25 cellular contexts compared by ENCODE assay signal in genomic region chr12:108704527-108704926, GRCh38. TPM values are rescaled to one million over a fixed set of nuclear protein-coding genes. Genes with fewer than 3 reads are reported as not detected.
A peak's percentile ranks its signal among the peaks of the same experiment; 100 is the strongest.
DNase-seq lines count a peak whose midpoint lies in the region; ATAC-seq, FAIRE-seq and TF ChIP-seq lines count a peak whose summit lies in the region.
"Had no signal": no experiment of that assay in that cellular context is flagged by ENCODE, and none has a peak within 500 bp of the region (broad histone marks: within the 10 kb centered on the region; RNA-seq: fewer than 3 reads in every experiment).

No MANE protein-coding gene starts in this region.

- H3K4me1 ChIP-seq in pancreas: peaks cover 0 to 4% (median 0%) of the 10 kb centered on the region in 3 donors

- no peaks in the 10 kb centered on the region for H3K27me3 ChIP-seq in pancreas

- no peaks in the 10 kb centered on the region for H3K36me3 ChIP-seq in pancreas

- POLR2A ChIA-PET in RWPE1 (lab: Yijun Ruan, JAX; ENCODE audit: low non-redundant PET): no interaction called here

- intact Hi-C loops in left colon (cut with DNase I, micrococcal nuclease): no loop called here
- intact Hi-C loops in pancreas (cut with DNase I): no loop called here

- no peaks in the 10 kb centered on the region for H3K9me3 ChIP-seq in pancreas

- H3K27ac ChIP-seq in RWPE1: peak overlapping the region; percentile 73
- no peak overlapping the region for H3K27ac ChIP-seq in pancreas
- H3K27ac ChIP-seq: C4-2B, SK-N-MC had no signal

- DNase-seq in COLO668 (lab: John Stamatoyannopoulos, UW; ENCODE audit: unreplicated experiment) (peak; percentile 16), RWPE1 (ENCODE audit: low spot score) (no peak), left colon (no peak), pancreas (peak in 1 of 6 donors; percentile 16), GM13976 (ENCODE audit: low spot score) (no peak), NCI-H524 (lab: John Stamatoyannopoulos, UW) (no peak)
- DNase-seq in stimulated activated CD4-positive, alpha-beta T cell treated with anti-CD3 and anti-CD28 coated beads, Interleukin-15, amount 100 ng/mL, for 24 hours: no peak
- DNase-seq: activated CD4-positive, alpha-beta T cell treated with anti-CD3 and anti-CD28 coated beads, Interleukin-2, amount 10 ng/mL, durations not matched to agents 24 days and 14 days; activated naive CD4-positive, alpha-beta T cell; activated T-cell treated with anti-CD3 and anti-CD28 coated beads, Interleukin-2, amount 50 U/mL, for 48 hours; effector memory CD8-positive, alpha-beta T cell; foreskin melanocyte; hypothalamus; NCI-H1105; NCI-H526; stimulated activated CD4-positive, alpha-beta T cell treated with anti-CD3 and anti-CD28 coated beads, Interleukin-2, amount 100 ng/mL, for 48 hours; T-helper 17 cell had no signal

- TF ChIP-seq CTCF in RWPE1 (conservative IDR thresholded peaks at IDR 0.05; ENCODE audit: low read depth) (no peak), pancreas (IDR thresholded peaks at IDR 0.05) (no peak), GM13976 (IDR thresholded peaks at IDR 0.05; ENCODE audit: borderline replicate concordance, control extremely low read depth, extremely low read depth, insufficient read depth, missing control alignments) (no peak)

- H3K4me3 ChIP-seq in pancreas: no peak overlapping the region
- H3K4me3 ChIP-seq: SK-N-MC had no signal

- ATAC-seq in left colon: peak; percentile 90
- peak; percentile 58 to 83 (median 78) for ATAC-seq in pancreas
- ATAC-seq in GM18858 (IDR thresholded peaks at IDR 0.05; ENCODE audit: unreplicated experiment): no peak
- ATAC-seq: effector memory CD8-positive, alpha-beta T cell; esophagus mucosa; HCT116; stimulated activated memory B cell treated with anti-CD40 and anti-IgM and Interleukin-4, amounts not matched to agents 10 μg/mL and 1 μg/mL and 100 μg/mL, for 72 hours; T-helper 17 cell had no signal

- in situ Hi-C loops in GM13976 (cut with MboI; ENCODE audit: low sequenced_read_pairs, unreplicated experiment): no loop called here

- no peak for FAIRE-seq in pancreas (lab: Jason Lieb, UNC)
- FAIRE-seq: colon, GM19239 had no signal

- WGBS in pancreas, 2 donors: 60 to 64% methylated on average over 5 of the region's 5 CpGs

- CTCF ChIA-PET in RWPE1 (lab: Yijun Ruan, JAX): interaction anchor here (0.7 to 1.3 kb wide), 2 partner anchors 39 to 193 kb away, joined by 3 read pairs; no protein-coding TSS in a partner anchor

RNA-seq across cellular contexts. Expression of gene CORO1C, which starts 26.8 kb away (rescaled TPM):
- total RNA-seq in left colon (100 to 1,000 TPM in 1 of 2 donors, 10 to 100 TPM in 1; 85.6 to 128 TPM), pancreas (10 to 100 TPM; 14.1 to 62.3 (median 19.5) TPM)
- 1 to 10 TPM; 9.9 to 10.0 TPM for polyA plus RNA-seq in pancreas
